Comparison of ENCODE assay signal across 26 cellular contexts in the genomic region with DNA sequence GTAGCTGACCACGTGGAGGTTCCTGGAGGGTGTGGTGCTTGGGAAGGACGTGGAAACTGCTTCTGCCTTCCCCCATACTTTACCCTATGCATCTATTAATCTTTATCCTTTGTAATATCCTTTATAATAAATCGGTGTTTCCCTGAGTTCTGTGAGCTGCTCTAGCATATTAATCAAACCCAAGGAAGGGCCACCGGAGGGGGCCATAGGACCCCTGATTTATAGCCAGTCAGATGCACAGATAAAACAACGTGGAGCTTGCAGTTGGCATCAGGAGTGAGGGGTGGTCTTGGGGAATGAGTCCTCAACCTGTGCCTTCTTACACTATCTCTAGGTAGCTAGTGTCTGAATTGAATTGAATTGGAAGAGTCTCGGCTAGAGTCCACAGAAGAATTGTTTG. TPM values are rescaled to one million over a fixed set of nuclear protein-coding genes. Genes with fewer than 3 reads are reported as not detected.
DNase-seq lines count a peak whose midpoint lies in the region; ATAC-seq, FAIRE-seq and TF ChIP-seq lines count a peak whose summit lies in the region.
"Had no signal": no experiment of that assay in that cellular context is flagged by ENCODE, and none has a peak within 500 bp of the region (broad histone marks: within the 10 kb centered on the region; RNA-seq: fewer than 3 reads in every experiment).

No MANE protein-coding gene starts in this region.

- H3K27ac Mint-ChIP-seq in HFFc6 = peak overlapping the region; percentile 82; the same call in 1 of the 2 replicates
- no peak overlapping the region for H3K27ac Mint-ChIP-seq in activated naive CD4-positive, alpha-beta T cell treated with anti-CD3 and anti-CD28 coated beads for 36 hours
- H3K27ac Mint-ChIP-seq: activated B cell treated with CpG ODN at 0.5 μM for 24 hours; activated naive CD8-positive, alpha-beta T cell treated with anti-CD3 and anti-CD28 coated beads, Interleukin-2, amount 50 U/mL, for 24 hours; effector memory CD8-positive, alpha-beta T cell; natural killer cell; stimulated activated naive B cell treated with anti-CD40 and anti-IgM and Interleukin-4, amounts not matched to agents 10 μg/mL and 1 μg/mL and 100 μg/mL, for 72 hours had no signal

- H3K9ac ChIP-seq in GM12878 (ENCODE audit: control insufficient read depth, insufficient read depth, low read length) = no peak overlapping the region

- WGBS in GM12878 (ENCODE audit: insufficient coverage, insufficient replicate concordance, low lambda C conversion rate, missing lambda C conversion rate) = 20% methylated on average over 6 of the region's 6 CpGs

- H3K36me3 ChIP-seq in GM12878 (ENCODE audit: control insufficient read depth in 2 of 2, insufficient read depth in 2 of 2, low read length in 1 of 2) = no peaks in the 10 kb centered on the region
- H3K36me3 ChIP-seq in left lung = no peaks in the 10 kb centered on the region
- no peaks in the 10 kb centered on the region for H3K36me3 ChIP-seq in upper lobe of right lung
- H3K36me3 ChIP-seq: pancreas, sigmoid colon, vagina had no signal

- intact Hi-C loops in GM12878 (cut with micrococcal nuclease; ENCODE audit: unreplicated experiment) = no loop called here
- intact Hi-C loops in left lung (cut with DNase I) = no loop called here
- intact Hi-C loops in upper lobe of right lung (cut with DNase I) = no loop called here
- intact Hi-C loops in activated naive CD4-positive, alpha-beta T cell treated with anti-CD3 and anti-CD28 coated beads for 36 hours (cut with micrococcal nuclease) = no loop called here

- H3K9me3 ChIP-seq in GM12878 (replicated peaks; ENCODE audit: control insufficient read depth, insufficient read depth, low read length) = no peaks in the 10 kb centered on the region
- H3K9me3 ChIP-seq in left lung = no peaks in the 10 kb centered on the region
- no peaks in the 10 kb centered on the region for H3K9me3 ChIP-seq in upper lobe of right lung
- H3K9me3 ChIP-seq: body of pancreas, pancreas, sigmoid colon, testis, vagina had no signal

- FAIRE-seq in GM12878 (lab: Jason Lieb, UNC) = no peak
- FAIRE-seq: colon, GM12892, pancreas had no signal

- H3K27ac ChIP-seq in GM12878 (ENCODE audit: control insufficient read depth, insufficient read depth) (no peak overlapping the region), left lung (peak overlapping the region; percentile 28 to 48), upper lobe of right lung (peak overlapping the region; percentile 74)
- H3K27ac ChIP-seq: body of pancreas, pancreas, sigmoid colon, testis, vagina had no signal

- SMC1A ChIA-PET in GM12878 (lab: Charles Lee; ENCODE audit: uncharacterized antibody, unreplicated experiment) = interaction anchor here (1.0 to 1.5 kb wide), 3 partner anchors 13 to 16 kb away, joined by 3 to 7 read pairs (median 3); no protein-coding TSS in a partner anchor

- POLR2A ChIA-PET in GM12878 (lab: Charles Lee) = no interaction called here

- no peak overlapping the region for H3K4me2 ChIP-seq in GM12878 (ENCODE audit: control insufficient read depth, insufficient read depth)

- no peaks in the 10 kb centered on the region for H3K9me3 Mint-ChIP-seq in HFFc6
- H3K9me3 Mint-ChIP-seq in activated naive CD4-positive, alpha-beta T cell treated with anti-CD3 and anti-CD28 coated beads for 36 hours = no peaks in the 10 kb centered on the region
- H3K9me3 Mint-ChIP-seq: activated B cell treated with CpG ODN at 0.5 μM for 24 hours; activated naive CD8-positive, alpha-beta T cell treated with anti-CD3 and anti-CD28 coated beads, Interleukin-2, amount 50 U/mL, for 24 hours; effector memory CD8-positive, alpha-beta T cell; natural killer cell; stimulated activated naive B cell treated with anti-CD40 and anti-IgM and Interleukin-4, amounts not matched to agents 10 μg/mL and 1 μg/mL and 100 μg/mL, for 72 hours had no signal

- H2AFZ ChIP-seq in GM12878 (ENCODE audit: control insufficient read depth, low read depth, low read length) = no peak overlapping the region

- no TSS peak for BruUV-seq in GM12878 (replicated peaks; lab: Mats Ljungman, UMichigan)

- H3K27me3 Mint-ChIP-seq in HFFc6 (ENCODE audit: insufficient read depth) = no peaks in the 10 kb centered on the region; the same call in 1 of the 2 replicates
- peaks cover 3% of the 10 kb centered on the region for H3K27me3 Mint-ChIP-seq in activated naive CD4-positive, alpha-beta T cell treated with anti-CD3 and anti-CD28 coated beads for 36 hours (ENCODE audit: low read depth)

- DNase-seq in HFFc6 = no peak
- DNase-seq in GM12878 (ENCODE audit: low read depth, low spot score) = no peak
- no peak for DNase-seq in left lung
- no peak for DNase-seq in upper lobe of right lung
- no peak for DNase-seq in HUDEP-2 (lab: John Stamatoyannopoulos, UW; ENCODE audit: unreplicated experiment in 76 of 76)
- no peak for DNase-seq in activated naive CD4-positive, alpha-beta T cell treated with anti-CD3 and anti-CD28 coated beads for 36 hours
- no peak for DNase-seq in iPS-NIHi11 (ENCODE audit: low spot score)
- DNase-seq: activated B cell treated with CpG ODN at 0.5 μM for 24 hours; activated CD4-positive, alpha-beta T cell treated with anti-CD3 and anti-CD28 coated beads, Interleukin-2, amount 50 U/mL, for 48 hours; activated effector memory CD4-positive, alpha-beta T cell treated with Interleukin-2 at 50 U/mL for 16 hours; activated naive CD8-positive, alpha-beta T cell treated with anti-CD3 and anti-CD28 coated beads, Interleukin-2, amount 50 U/mL, for 24 hours; AML-193; DMS79; effector memory CD8-positive, alpha-beta T cell; natural killer cell; NCI-H2171; NCI-H526 treated with DMSO at 0.1 percent for 48 hours; pancreas; sigmoid colon; stimulated activated naive B cell treated with anti-CD40 and anti-IgM and Interleukin-4, amounts not matched to agents 10 μg/mL and 1 μg/mL and 100 μg/mL, for 72 hours had no signal

- H3K4me3 ChIP-seq in GM12878 = no peak overlapping the region
- H3K4me3 ChIP-seq in left lung = no peak overlapping the region
- no peak overlapping the region for H3K4me3 ChIP-seq in upper lobe of right lung
- H3K4me3 ChIP-seq: body of pancreas, pancreas, sigmoid colon, testis, vagina had no signal

- no peak overlapping the region; the same call in 1 of the 2 replicates for H3K4me3 Mint-ChIP-seq in HFFc6
- no peak overlapping the region for H3K4me3 Mint-ChIP-seq in activated naive CD4-positive, alpha-beta T cell treated with anti-CD3 and anti-CD28 coated beads for 36 hours
- H3K4me3 Mint-ChIP-seq: activated B cell treated with CpG ODN at 0.5 μM for 24 hours; activated naive CD8-positive, alpha-beta T cell treated with anti-CD3 and anti-CD28 coated beads, Interleukin-2, amount 50 U/mL, for 24 hours; effector memory CD8-positive, alpha-beta T cell; natural killer cell; stimulated activated naive B cell treated with anti-CD40 and anti-IgM and Interleukin-4, amounts not matched to agents 10 μg/mL and 1 μg/mL and 100 μg/mL, for 72 hours had no signal

- peaks cover 0 to 3% of the 10 kb centered on the region in 2 experiments; a peak in 1 of 4 replicates for H3K27me3 ChIP-seq in GM12878 (replicated peaks in 1 of 2; ENCODE audit: control insufficient read depth in 2 of 2, insufficient read depth in 2 of 2, low read length in 1 of 2)
- no peaks in the 10 kb centered on the region for H3K27me3 ChIP-seq in left lung
- H3K27me3 ChIP-seq in upper lobe of right lung = peaks cover 11% of the 10 kb centered on the region
- H3K27me3 ChIP-seq: body of pancreas, pancreas, sigmoid colon, testis, vagina had no signal

- TF ChIP-seq POLR2A in GM12878 (IDR thresholded peaks at IDR 0.05; ENCODE audit: low read depth, low read length) = no peak

- in situ Hi-C loops in GM12878 (cut with MboI) = no loop called here

- H4K20me1 ChIP-seq in GM12878 (ENCODE audit: control insufficient read depth, insufficient read depth) = no peaks in the 10 kb centered on the region

- RAD21 ChIA-PET in GM12878 (lab: Charles Lee; ENCODE audit: unreplicated experiment) = interaction anchor here (1.0 to 1.7 kb wide), 4 partner anchors 12 to 27 kb away, joined by 3 to 9 read pairs (median 5); no protein-coding TSS in a partner anchor

- H3K4me1 ChIP-seq in GM12878 (ENCODE audit: control insufficient read depth, insufficient read depth, low read length) (no peaks in the 10 kb centered on the region), left lung (no peaks in the 10 kb centered on the region), upper lobe of right lung (no peaks in the 10 kb centered on the region)
- H3K4me1 ChIP-seq: body of pancreas, pancreas, testis, vagina had no signal

- no peaks in the 10 kb centered on the region for H3K36me3 Mint-ChIP-seq in HFFc6 (ENCODE audit: low read depth)
- H3K36me3 Mint-ChIP-seq in activated naive CD4-positive, alpha-beta T cell treated with anti-CD3 and anti-CD28 coated beads for 36 hours (ENCODE audit: low read depth) = no peaks in the 10 kb centered on the region
- H3K36me3 Mint-ChIP-seq: natural killer cell had no signal

- peak; percentile 30; the same call in 1 of the 3 replicates for ATAC-seq in GM12878
- ATAC-seq in left lung = no peak
- no peak for ATAC-seq in upper lobe of right lung
- ATAC-seq: activated naive CD8-positive, alpha-beta T cell treated with anti-CD3 and anti-CD28 coated beads, Interleukin-2, amount 50 U/mL, for 24 hours; body of pancreas; effector memory CD8-positive, alpha-beta T cell; natural killer cell; Right ventricle myocardium inferior; stimulated activated naive B cell treated with anti-CD40 and anti-IgM and Interleukin-4, amounts not matched to agents 10 μg/mL and 1 μg/mL and 100 μg/mL, for 72 hours had no signal

- no peak for TF ChIP-seq EP300 in GM12878 (IDR thresholded peaks at IDR 0.05; ENCODE audit: borderline replicate concordance in 1 of 2, control insufficient read depth in 1 of 2, low read depth in 2 of 2, low read length in 2 of 2)

- H3K4me1 Mint-ChIP-seq in HFFc6 (ENCODE audit: low read depth) = peaks cover 31% of the 10 kb centered on the region
- H3K4me1 Mint-ChIP-seq in activated naive CD4-positive, alpha-beta T cell treated with anti-CD3 and anti-CD28 coated beads for 36 hours (ENCODE audit: low read depth) = no peaks in the 10 kb centered on the region
- H3K4me1 Mint-ChIP-seq: activated B cell treated with CpG ODN at 0.5 μM for 24 hours; activated naive CD8-positive, alpha-beta T cell treated with anti-CD3 and anti-CD28 coated beads, Interleukin-2, amount 50 U/mL, for 24 hours; natural killer cell; stimulated activated naive B cell treated with anti-CD40 and anti-IgM and Interleukin-4, amounts not matched to agents 10 μg/mL and 1 μg/mL and 100 μg/mL, for 72 hours had no signal

- H3K79me2 ChIP-seq in GM12878 (ENCODE audit: control insufficient read depth, insufficient read depth, low read length) = no peaks in the 10 kb centered on the region

- TF ChIP-seq CTCF in HFFc6 (IDR thresholded peaks at IDR 0.05) = no peak
- no peak; a peak in 1 of 6 replicates for TF ChIP-seq CTCF in GM12878 (IDR thresholded peaks at IDR 0.05 in 2 of 3, conservative IDR thresholded peaks at IDR 0.05 in 1 of 3; ENCODE audit: control insufficient read depth in 2 of 3, extremely low read depth in 1 of 3, insufficient read depth in 1 of 3, low read depth in 3 of 3, low read length in 3 of 3)
- no peak for TF ChIP-seq CTCF in left lung (IDR thresholded peaks at IDR 0.05)
- no peak for TF ChIP-seq CTCF in upper lobe of right lung (IDR thresholded peaks at IDR 0.05)

- TF ChIP-seq RAD21 in GM12878 (IDR thresholded peaks at IDR 0.05; ENCODE audit: insufficient read depth, low read depth, low read length) = 0 out of 2 replicates have a peak, but pooled peaks have one; percentile 13

- CTCF ChIA-PET in GM12878 (lab: Yijun Ruan, JAX) = interaction anchor here (0.8 to 3.0 kb wide), 5 partner anchors 12 to 617 kb away, joined by 3 to 28 read pairs (median 3); no protein-coding TSS in a partner anchor
- CTCF ChIA-PET in activated naive CD4-positive, alpha-beta T cell treated with anti-CD3 and anti-CD28 coated beads for 36 hours (lab: Charles Lee) = interaction anchor here (0.6 kb wide), 1 partner anchor 19 kb away, joined by 3 read pairs; no protein-coding TSS in a partner anchor

RNA-seq across cellular contexts. Expression of a gene that starts 36.5 kb away (rescaled TPM):
- total RNA-seq in HFFc6 (2021; fragmentation: NEBNext Ultra II Directional; extraction: Animal tissue kit (Norgen Biotek cat#: 25700)) = 10 to 100 TPM; 64.1 to 89.0 (median 83.8) TPM
- total RNA-seq in GM12878 (2013; cell fraction: nucleolus; rRNA removed) = 0.73 and 1.5 TPM in 2 replicates
- total RNA-seq in GM12878 (2014; rRNA removed) = 0.06 TPM in 1 of 2 replicates, not detected in the other
- total RNA-seq in GM12878 (2014; rRNA removed; fragmentation: Illumina TruSeq; extraction: Trizol) = 0.23 TPM in 1 of 2 replicates, not detected in the other
- total RNA-seq in GM12878 (2021) = 0.21 and 0.46 TPM in 2 replicates
- not detected for polyA plus RNA-seq in GM12878 (2011; ENCODE audit: low read depth)
- polyA plus RNA-seq in GM12878 (2011; rRNA removed) = 0.32 and 0.33 TPM in 2 replicates
- 0.24 and 0.30 TPM in 2 replicates for polyA plus RNA-seq in GM12878 (2011; cell fraction: cytosol; rRNA removed)
- 1.1 and 1.3 TPM in 2 replicates for polyA plus RNA-seq in GM12878 (2011; cell fraction: nucleus; rRNA removed)
- polyA plus RNA-seq in GM12878 (2012) = 0.09 and 0.18 TPM in 2 replicates
- polyA plus RNA-seq in GM12878 (2014; fragmentation: Illumina TruSeq; extraction: Trizol) = 0.06 and 0.21 TPM in 2 replicates
- under 1 TPM in 1 of 2 experiments, not detected in 1; 0.05 TPM for polyA plus RNA-seq in GM12878 (2014; fragmentation: Nextera tagmentation; extraction: Ambion mirVana)
- polyA plus RNA-seq in GM12878 (2014; rRNA removed) = 0.14 TPM in 1 of 2 replicates, not detected in the other
- not detected for polyA plus RNA-seq in GM12878 (2016; fragmentation: Nextera tagmentation; extraction: Ambion mirVana)
- 0.15 and 0.41 TPM in 2 replicates for polyA minus RNA-seq in GM12878 (2011; rRNA and poly(A)+ RNA removed)
- 2.9 and 3.2 TPM in 2 replicates for polyA minus RNA-seq in GM12878 (2011; cell fraction: cytosol; rRNA and poly(A)+ RNA removed)
- polyA minus RNA-seq in GM12878 (2011; cell fraction: nucleus; rRNA and poly(A)+ RNA removed) = 0.73 and 1.8 TPM in 2 replicates
- under 1 TPM; 0.73 to 0.97 TPM for total RNA-seq in left lung
- 1.9 TPM for total RNA-seq in upper lobe of right lung
- under 1 TPM in 1 of 2 experiments, not detected in 1; 0.30 TPM for total RNA-seq in activated naive CD4-positive, alpha-beta T cell treated with anti-CD3 and anti-CD28 coated beads for 36 hours
- total RNA-seq: activated B cell treated with CpG ODN at 0.5 μM for 24 hours, body of pancreas, natural killer cell had no signal

Comparison
In these comparisons a context has a peak if more than half of its experiments do, and no peak if none do; other contexts are left out.
1. RNA of a gene that starts 36.5 kb away (total RNA-seq): 64.1 to 89.0 TPM in HFFc6; 1.9 TPM in upper lobe of right lung (single experiment), 0.73 to 0.97 TPM in left lung, 0.30 TPM in activated naive CD4-positive, alpha-beta T cell treated with anti-CD3 and anti-CD28 coated beads for 36 hours and 0.06 to 1.5 TPM in GM12878; every median in the first group is over 10 times any median in the second.